ENCODE assay signal across 9 cellular contexts in genomic region chr2:43482974-43483373, GRCh38.
A peak's percentile ranks its signal among the peaks of the same experiment; 100 is the strongest.
DNase-seq lines count a peak whose midpoint lies in the region; ATAC-seq and TF ChIP-seq lines count a peak whose summit lies in the region.
"Had no signal": no experiment of that assay in that cellular context is flagged by ENCODE, and none has a peak within 500 bp of the region (broad histone marks: within the 10 kb centered on the region; RNA-seq: fewer than 3 reads in every experiment).

No MANE protein-coding gene starts in this region.

- H3K9ac ChIP-seq in subcutaneous abdominal adipose tissue (ENCODE audit: low read length in 5 of 5), result peak overlapping the region in 3 of 5 donors; percentile 24 to 60 (median 53)

- TF ChIP-seq CTCF in fibroblast of mammary gland (conservative IDR thresholded peaks at IDR 0.05; ENCODE audit: control insufficient read depth, insufficient read depth, low read depth, low read length), result no peak

- no peaks in the 10 kb centered on the region for H3K9me3 ChIP-seq in subcutaneous abdominal adipose tissue (ENCODE audit: control insufficient read depth in 5 of 5, low read length in 5 of 5)

- ATAC-seq in GM21381 (IDR thresholded peaks at IDR 0.05; ENCODE audit: unreplicated experiment) (peak; percentile 75), GM18519 (IDR thresholded peaks at IDR 0.05; ENCODE audit: low FRiP score, unreplicated experiment) (no peak), HG03039 (IDR thresholded peaks at IDR 0.05; ENCODE audit: unreplicated experiment) (no peak)
- ATAC-seq: effector memory CD8-positive, alpha-beta T cell had no signal

- H3K4me1 ChIP-seq in subcutaneous abdominal adipose tissue (ENCODE audit: control insufficient read depth in 5 of 5, insufficient read depth in 5 of 5, low read length in 5 of 5), result peaks cover 0 to 52% (median 29%) of the 10 kb centered on the region in 5 donors

- peaks cover 0 to 3% (median 0%) of the 10 kb centered on the region in 5 donors for H3K36me3 ChIP-seq in subcutaneous abdominal adipose tissue (ENCODE audit: control insufficient read depth in 5 of 5, insufficient read depth in 5 of 5, low read length in 5 of 5)

- H3K4me3 ChIP-seq in fibroblast of mammary gland (ENCODE audit: control insufficient read depth, low read depth, low read length), result no peak overlapping the region
- no peak overlapping the region for H3K4me3 ChIP-seq in subcutaneous abdominal adipose tissue (ENCODE audit: low read depth in 1 of 5, low read length in 5 of 5)

- peak overlapping the region; percentile 53 for H3K27ac ChIP-seq in subcutaneous abdominal adipose tissue (ENCODE audit: low read depth, low read length)

- H3K27me3 ChIP-seq in subcutaneous abdominal adipose tissue (ENCODE audit: control insufficient read depth in 5 of 5, insufficient read depth in 4 of 5, low read length in 5 of 5), result no peaks in the 10 kb centered on the region

- DNase-seq in HK-2 (ENCODE audit: unreplicated experiment) (peak; percentile 11), fibroblast of mammary gland (ENCODE audit: low read depth) (peak; percentile 94), DMS 273 (lab: John Stamatoyannopoulos, UW; ENCODE audit: unreplicated experiment) (no peak), NCI-H510A (lab: John Stamatoyannopoulos, UW) (no peak)
- DNase-seq: effector memory CD8-positive, alpha-beta T cell had no signal

Comparison
In these comparisons a context has a peak if more than half of its experiments do, and no peak if none do; other contexts are left out.
1. DNase-seq: peak in HK-2 (single experiment) and fibroblast of mammary gland (single experiment); none in DMS 273 (single experiment) and NCI-H510A (single experiment).